Comparison of ENCODE assay signal across 1 cellular context in the genomic region with DNA sequence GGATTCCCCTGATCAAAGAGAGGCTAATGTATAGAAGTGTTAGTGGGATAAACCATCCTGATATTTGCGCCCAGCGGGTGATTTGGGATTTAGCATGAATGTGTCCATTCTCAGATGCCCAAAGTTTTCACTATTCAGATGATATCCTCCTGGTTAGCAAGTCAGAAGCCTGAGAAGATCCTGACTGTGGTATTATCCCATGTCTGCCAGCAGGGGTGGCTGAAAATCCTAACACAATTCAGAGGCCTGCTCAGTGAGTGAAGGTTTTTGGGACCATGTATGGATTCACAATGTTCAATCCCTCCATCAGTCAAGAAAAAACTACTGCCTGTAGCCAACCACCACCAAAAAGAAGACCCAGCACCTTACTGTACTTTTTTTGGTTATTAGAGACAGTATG.
TF ChIP-seq lines count a peak whose summit lies in the region.

No MANE protein-coding gene starts in this region.

TF ChIP-seq in GM12878, 131 proteins besides CTCF, POLR2A, EP300 and RAD21:
- TF ChIP-seq, protein P1, sequence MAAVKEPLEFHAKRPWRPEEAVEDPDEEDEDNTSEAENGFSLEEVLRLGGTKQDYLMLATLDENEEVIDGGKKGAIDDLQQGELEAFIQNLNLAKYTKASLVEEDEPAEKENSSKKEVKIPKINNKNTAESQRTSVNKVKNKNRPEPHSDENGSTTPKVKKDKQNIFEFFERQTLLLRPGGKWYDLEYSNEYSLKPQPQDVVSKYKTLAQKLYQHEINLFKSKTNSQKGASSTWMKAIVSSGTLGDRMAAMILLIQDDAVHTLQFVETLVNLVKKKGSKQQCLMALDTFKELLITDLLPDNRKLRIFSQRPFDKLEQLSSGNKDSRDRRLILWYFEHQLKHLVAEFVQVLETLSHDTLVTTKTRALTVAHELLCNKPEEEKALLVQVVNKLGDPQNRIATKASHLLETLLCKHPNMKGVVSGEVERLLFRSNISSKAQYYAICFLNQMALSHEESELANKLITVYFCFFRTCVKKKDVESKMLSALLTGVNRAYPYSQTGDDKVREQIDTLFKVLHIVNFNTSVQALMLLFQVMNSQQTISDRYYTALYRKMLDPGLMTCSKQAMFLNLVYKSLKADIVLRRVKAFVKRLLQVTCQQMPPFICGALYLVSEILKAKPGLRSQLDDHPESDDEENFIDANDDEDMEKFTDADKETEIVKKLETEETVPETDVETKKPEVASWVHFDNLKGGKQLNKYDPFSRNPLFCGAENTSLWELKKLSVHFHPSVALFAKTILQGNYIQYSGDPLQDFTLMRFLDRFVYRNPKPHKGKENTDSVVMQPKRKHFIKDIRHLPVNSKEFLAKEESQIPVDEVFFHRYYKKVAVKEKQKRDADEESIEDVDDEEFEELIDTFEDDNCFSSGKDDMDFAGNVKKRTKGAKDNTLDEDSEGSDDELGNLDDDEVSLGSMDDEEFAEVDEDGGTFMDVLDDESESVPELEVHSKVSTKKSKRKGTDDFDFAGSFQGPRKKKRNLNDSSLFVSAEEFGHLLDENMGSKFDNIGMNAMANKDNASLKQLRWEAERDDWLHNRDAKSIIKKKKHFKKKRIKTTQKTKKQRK (IDR thresholded peaks at IDR 0.05; ENCODE audit: low read depth, low read length), result no peak
- TF ChIP-seq SREBF2 (IDR thresholded peaks at IDR 0.05; ENCODE audit: low read length), result no peak
- TF ChIP-seq BMI1 (IDR thresholded peaks at IDR 0.05; ENCODE audit: borderline replicate concordance), result no peak
- TF ChIP-seq FOXK2 (IDR thresholded peaks at IDR 0.05), result no peak
- TF ChIP-seq, protein P2, sequence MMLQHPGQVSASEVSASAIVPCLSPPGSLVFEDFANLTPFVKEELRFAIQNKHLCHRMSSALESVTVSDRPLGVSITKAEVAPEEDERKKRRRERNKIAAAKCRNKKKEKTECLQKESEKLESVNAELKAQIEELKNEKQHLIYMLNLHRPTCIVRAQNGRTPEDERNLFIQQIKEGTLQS (IDR thresholded peaks at IDR 0.05; ENCODE audit: borderline replicate concordance, extremely low read depth, low read depth, low read length), result no peak
- TF ChIP-seq CREM (IDR thresholded peaks at IDR 0.05; ENCODE audit: low read depth), result no peak
- no peak for TF ChIP-seq IRF4 (IDR thresholded peaks at IDR 0.05; ENCODE audit: low read depth, low read length)
- TF ChIP-seq, protein P3, sequence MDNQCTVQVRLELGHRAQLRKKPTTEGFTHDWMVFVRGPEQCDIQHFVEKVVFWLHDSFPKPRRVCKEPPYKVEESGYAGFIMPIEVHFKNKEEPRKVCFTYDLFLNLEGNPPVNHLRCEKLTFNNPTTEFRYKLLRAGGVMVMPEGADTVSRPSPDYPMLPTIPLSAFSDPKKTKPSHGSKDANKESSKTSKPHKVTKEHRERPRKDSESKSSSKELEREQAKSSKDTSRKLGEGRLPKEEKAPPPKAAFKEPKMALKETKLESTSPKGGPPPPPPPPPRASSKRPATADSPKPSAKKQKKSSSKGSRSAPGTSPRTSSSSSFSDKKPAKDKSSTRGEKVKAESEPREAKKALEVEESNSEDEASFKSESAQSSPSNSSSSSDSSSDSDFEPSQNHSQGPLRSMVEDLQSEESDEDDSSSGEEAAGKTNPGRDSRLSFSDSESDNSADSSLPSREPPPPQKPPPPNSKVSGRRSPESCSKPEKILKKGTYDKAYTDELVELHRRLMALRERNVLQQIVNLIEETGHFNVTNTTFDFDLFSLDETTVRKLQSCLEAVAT (IDR thresholded peaks at IDR 0.05), result no peak
- TF ChIP-seq BRCA1 (IDR thresholded peaks at IDR 0.05; ENCODE audit: low read depth, low read length), result no peak
- no peak for TF ChIP-seq KDM1A (IDR thresholded peaks at IDR 0.05; ENCODE audit: borderline replicate concordance)
- TF ChIP-seq TARDBP (IDR thresholded peaks at IDR 0.05; ENCODE audit: borderline replicate concordance), result no peak
- TF ChIP-seq, protein P4, sequence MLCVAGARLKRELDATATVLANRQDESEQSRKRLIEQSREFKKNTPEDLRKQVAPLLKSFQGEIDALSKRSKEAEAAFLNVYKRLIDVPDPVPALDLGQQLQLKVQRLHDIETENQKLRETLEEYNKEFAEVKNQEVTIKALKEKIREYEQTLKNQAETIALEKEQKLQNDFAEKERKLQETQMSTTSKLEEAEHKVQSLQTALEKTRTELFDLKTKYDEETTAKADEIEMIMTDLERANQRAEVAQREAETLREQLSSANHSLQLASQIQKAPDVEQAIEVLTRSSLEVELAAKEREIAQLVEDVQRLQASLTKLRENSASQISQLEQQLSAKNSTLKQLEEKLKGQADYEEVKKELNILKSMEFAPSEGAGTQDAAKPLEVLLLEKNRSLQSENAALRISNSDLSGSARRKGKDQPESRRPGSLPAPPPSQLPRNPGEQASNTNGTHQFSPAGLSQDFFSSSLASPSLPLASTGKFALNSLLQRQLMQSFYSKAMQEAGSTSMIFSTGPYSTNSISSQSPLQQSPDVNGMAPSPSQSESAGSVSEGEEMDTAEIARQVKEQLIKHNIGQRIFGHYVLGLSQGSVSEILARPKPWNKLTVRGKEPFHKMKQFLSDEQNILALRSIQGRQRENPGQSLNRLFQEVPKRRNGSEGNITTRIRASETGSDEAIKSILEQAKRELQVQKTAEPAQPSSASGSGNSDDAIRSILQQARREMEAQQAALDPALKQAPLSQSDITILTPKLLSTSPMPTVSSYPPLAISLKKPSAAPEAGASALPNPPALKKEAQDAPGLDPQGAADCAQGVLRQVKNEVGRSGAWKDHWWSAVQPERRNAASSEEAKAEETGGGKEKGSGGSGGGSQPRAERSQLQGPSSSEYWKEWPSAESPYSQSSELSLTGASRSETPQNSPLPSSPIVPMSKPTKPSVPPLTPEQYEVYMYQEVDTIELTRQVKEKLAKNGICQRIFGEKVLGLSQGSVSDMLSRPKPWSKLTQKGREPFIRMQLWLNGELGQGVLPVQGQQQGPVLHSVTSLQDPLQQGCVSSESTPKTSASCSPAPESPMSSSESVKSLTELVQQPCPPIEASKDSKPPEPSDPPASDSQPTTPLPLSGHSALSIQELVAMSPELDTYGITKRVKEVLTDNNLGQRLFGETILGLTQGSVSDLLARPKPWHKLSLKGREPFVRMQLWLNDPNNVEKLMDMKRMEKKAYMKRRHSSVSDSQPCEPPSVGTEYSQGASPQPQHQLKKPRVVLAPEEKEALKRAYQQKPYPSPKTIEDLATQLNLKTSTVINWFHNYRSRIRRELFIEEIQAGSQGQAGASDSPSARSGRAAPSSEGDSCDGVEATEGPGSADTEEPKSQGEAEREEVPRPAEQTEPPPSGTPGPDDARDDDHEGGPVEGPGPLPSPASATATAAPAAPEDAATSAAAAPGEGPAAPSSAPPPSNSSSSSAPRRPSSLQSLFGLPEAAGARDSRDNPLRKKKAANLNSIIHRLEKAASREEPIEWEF (IDR thresholded peaks at IDR 0.05; ENCODE audit: insufficient replicate concordance, low read depth, low read length), result no peak
- TF ChIP-seq BHLHE40 (IDR thresholded peaks at IDR 0.05; ENCODE audit: borderline replicate concordance in 1 of 2, low read depth in 2 of 2, low read length in 1 of 2), result no peak
- TF ChIP-seq MTA2 (IDR thresholded peaks at IDR 0.05; ENCODE audit: low read depth), result no peak
